14 cellular contexts compared by ENCODE assay signal in the genomic region with DNA sequence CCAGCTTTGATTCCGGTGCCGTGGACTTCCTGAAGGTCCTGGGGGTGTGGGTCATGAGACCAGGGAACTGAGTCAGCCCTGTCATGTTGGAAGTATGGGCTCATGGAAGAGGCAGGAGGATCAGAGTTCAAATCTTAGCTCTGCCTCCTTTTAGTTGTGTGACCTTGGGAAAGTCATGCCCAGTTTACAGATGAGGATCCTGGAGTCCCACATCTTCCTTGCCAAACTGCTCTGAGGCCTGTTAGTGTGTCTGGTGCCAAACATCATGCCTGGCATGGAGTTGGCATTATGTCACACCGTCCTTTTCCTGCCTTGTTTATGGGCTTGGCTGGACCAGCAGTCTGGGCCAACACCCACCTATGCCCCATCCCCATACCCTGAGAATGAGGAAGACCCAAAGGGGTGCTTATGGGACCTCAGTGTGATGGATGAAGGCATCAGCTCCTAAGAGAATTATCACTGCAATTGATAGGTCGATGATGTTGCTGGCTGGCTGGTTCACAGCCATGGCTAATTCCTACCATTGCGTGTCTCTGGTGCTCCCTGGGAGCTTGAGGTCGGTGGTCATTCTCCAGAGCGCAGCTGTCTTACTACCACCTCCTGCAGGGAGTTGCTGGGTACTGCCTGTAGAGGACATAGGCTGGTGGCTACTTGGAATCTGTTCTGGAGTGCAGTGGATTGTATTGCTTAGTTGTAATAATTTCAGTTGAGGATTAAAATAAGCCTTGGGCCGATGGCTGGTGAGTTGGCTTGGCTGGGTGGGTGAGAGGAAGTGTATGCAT.
A peak's percentile ranks its signal among the peaks of the same experiment; 100 is the strongest.
DNase-seq lines count a peak whose midpoint lies in the region; ATAC-seq and TF ChIP-seq lines count a peak whose summit lies in the region.
"Had no signal": no experiment of that assay in that cellular context is flagged by ENCODE, and none has a peak within 500 bp of the region (broad histone marks: within the 10 kb centered on the region; RNA-seq: fewer than 3 reads in every experiment).

No MANE protein-coding gene starts in this region.

- no CpG with 5 or more reads among the region's 8 CpGs for WGBS in H9 (ENCODE audit: extremely low coverage, insufficient read length, low lambda C conversion rate)

- no peak overlapping the region for H4K8ac ChIP-seq in H9 (replicated peaks; ENCODE audit: insufficient read length, low read depth, low read length)

- peaks cover 25% of the 10 kb centered on the region for H3K27me3 ChIP-seq in AG04450 (ENCODE audit: control insufficient read depth, insufficient read depth, low read length)
- H3K27me3 ChIP-seq in H9 (ENCODE audit: insufficient read depth, low read length), result no peaks in the 10 kb centered on the region

- H3K9me3 Mint-ChIP-seq in H9, result no peaks in the 10 kb centered on the region; a peak in 1 of 5 replicates
- H3K9me3 Mint-ChIP-seq: activated naive CD4-positive, alpha-beta T cell treated with anti-CD3 and anti-CD28 coated beads for 36 hours had no signal

- no peak overlapping the region for H2AK5ac ChIP-seq in H9 (ENCODE audit: insufficient read length, low read length)

- H3K4ac ChIP-seq in H9 (ENCODE audit: low read depth, low read length), result no peak overlapping the region

- H3K4me1 ChIP-seq in H9 (ENCODE audit: insufficient read depth, low read length), result no peaks in the 10 kb centered on the region

- no peak overlapping the region for H2BK120ac ChIP-seq in H9 (ENCODE audit: low read depth, low read length, poor library complexity, severe bottlenecking)

- no peaks in the 10 kb centered on the region for H3K36me3 Mint-ChIP-seq in H9 (ENCODE audit: insufficient read depth in 1 of 3, low read depth in 3 of 3)

- H3K4me3 Mint-ChIP-seq in H9, result no peak overlapping the region
- H3K4me3 Mint-ChIP-seq: activated naive CD4-positive, alpha-beta T cell treated with anti-CD3 and anti-CD28 coated beads for 36 hours had no signal

- H3K14ac ChIP-seq in H9 (ENCODE audit: insufficient read depth, low read length), result no peak overlapping the region; the same call in 1 of the 2 replicates

- no peak for ATAC-seq in HG02798 (IDR thresholded peaks at IDR 0.05; ENCODE audit: poor library complexity, unreplicated experiment)
- ATAC-seq in GM18520 (IDR thresholded peaks at IDR 0.05; ENCODE audit: unreplicated experiment), result no peak
- ATAC-seq in Right ventricle myocardium inferior, result no peak
- ATAC-seq: stimulated activated naive CD8-positive, alpha-beta T cell treated with anti-CD3 and anti-CD28 coated beads, Interleukin-15, Interleukin-2, amounts not matched to agents 100 U/mL and 50 U/mL, for 24 hours had no signal

- CTCF ChIA-PET in AG04450 (lab: Charles Lee), result interaction anchor here (0.9 kb wide), 1 partner anchor 14 kb away, joined by 3 read pairs; no protein-coding TSS in a partner anchor

- H3K9me3 ChIP-seq in AG04450 (ENCODE audit: control insufficient read depth, insufficient read depth, low read length) (no peaks in the 10 kb centered on the region), H9 (ENCODE audit: control insufficient read depth, low read depth, low read length) (no peaks in the 10 kb centered on the region)

- H3K4me2 ChIP-seq in H9 (ENCODE audit: insufficient read depth, insufficient read length, low read length), result no peak overlapping the region

- H4K5ac ChIP-seq in H9 (ENCODE audit: insufficient read length, low read depth, low read length), result no peak overlapping the region

- H3K27ac Mint-ChIP-seq in H9, result no peak overlapping the region
- H3K27ac Mint-ChIP-seq: activated naive CD4-positive, alpha-beta T cell treated with anti-CD3 and anti-CD28 coated beads for 36 hours had no signal

- no peak overlapping the region for H2AFZ ChIP-seq in H9 (ENCODE audit: low read length)

- no peak overlapping the region for H2BK20ac ChIP-seq in H9 (ENCODE audit: low read depth, low read length, poor library complexity, severe bottlenecking)

- peak; percentile 33 for TF ChIP-seq CTCF in AG04450 (IDR thresholded peaks at IDR 0.05; ENCODE audit: low read depth, low read length)
- TF ChIP-seq CTCF in H9 (conservative IDR thresholded peaks at IDR 0.05), result peak; percentile 78
- peak; percentile 46 for TF ChIP-seq CTCF in fibroblast of villous mesenchyme (IDR thresholded peaks at IDR 0.05; ENCODE audit: insufficient read depth, low read depth, low read length)

- H3K23me2 ChIP-seq in H9 (ENCODE audit: insufficient read length, low read depth, low read length, poor library complexity, severe bottlenecking), result no peaks in the 10 kb centered on the region

- no peaks in the 10 kb centered on the region for H4K20me1 ChIP-seq in H9 (ENCODE audit: control insufficient read depth, insufficient read depth, insufficient read length)

- peaks cover 0 to 4% of the 10 kb centered on the region in 2 experiments; a peak in 2 of 4 replicates for H3K4me1 Mint-ChIP-seq in H9

- H2BK5ac ChIP-seq in H9 (ENCODE audit: insufficient read length, low read length), result no peak overlapping the region

- H3K56ac ChIP-seq in H9 (ENCODE audit: insufficient read length, low read depth, low read length), result no peak overlapping the region

- intact Hi-C loops in Right ventricle myocardium inferior (cut with DNase I), result no loop called here

- H3K18ac ChIP-seq in H9 (ENCODE audit: insufficient read length, low read depth, low read length), result no peak overlapping the region

- no peak overlapping the region for H2BK12ac ChIP-seq in H9 (ENCODE audit: insufficient read length, low read depth, low read length)

- DNase-seq in AG04450 (ENCODE audit: low read depth, low spot score), result no peak
- DNase-seq in H9, result peak; percentile 78
- peak; percentile 54 for DNase-seq in SK-MEL-5 (ENCODE audit: low read depth, low spot score)
- DNase-seq in fibroblast of villous mesenchyme (ENCODE audit: low read depth), result peak; percentile 29
- DNase-seq in putamen (ENCODE audit: low spot score), result no peak
- DNase-seq in Right ventricle myocardium inferior (ENCODE audit: missing footprints), result no peak
- DNase-seq: activated naive CD4-positive, alpha-beta T cell treated with anti-CD3 and anti-CD28 coated beads for 36 hours; central memory CD4-positive, alpha-beta T cell; NCI-H345; stimulated activated CD4-positive, alpha-beta T cell treated with anti-CD3 and anti-CD28 coated beads, Interleukin-4, amount 100 ng/mL, for 24 hours; stimulated activated naive CD8-positive, alpha-beta T cell treated with anti-CD3 and anti-CD28 coated beads, Interleukin-15, Interleukin-2, amounts not matched to agents 100 U/mL and 50 U/mL, for 24 hours; T-helper 9 cell had no signal

- no peak overlapping the region for H2BK15ac ChIP-seq in H9 (ENCODE audit: low read depth, low read length)

- H3K79me1 ChIP-seq in H9 (ENCODE audit: insufficient read depth, low read depth, low read length, poor library complexity, severe bottlenecking), result no peaks in the 10 kb centered on the region

- no peak overlapping the region for H4K91ac ChIP-seq in H9 (ENCODE audit: insufficient read length, low read depth, low read length)

- H3K27ac ChIP-seq in AG04450 (ENCODE audit: low read depth, low read length), result no peak overlapping the region
- no peak overlapping the region for H3K27ac ChIP-seq in H9 (ENCODE audit: insufficient read length, low read depth, low read length)

- in situ Hi-C loops in SK-MEL-5 (cut with HindIII; ENCODE audit: low pct_unique_long_range_greater_than_20kb, low sequenced_read_pairs), result no loop called here

- no peak overlapping the region for H3T11ph ChIP-seq in H9 (ENCODE audit: low read length)

- H3K4me3 ChIP-seq in AG04450 (ENCODE audit: low read depth, low read length), result no peak overlapping the region
- no peak overlapping the region for H3K4me3 ChIP-seq in fibroblast of villous mesenchyme (ENCODE audit: low read depth, low read length)

- H3K79me2 ChIP-seq in H9 (ENCODE audit: insufficient read depth, low read length), result no peaks in the 10 kb centered on the region

- no peak overlapping the region for H3K9ac ChIP-seq in H9 (ENCODE audit: extremely low read depth, insufficient read length, low read length)

- H3K23ac ChIP-seq in H9 (ENCODE audit: insufficient read length, low read depth, low read length), result no peak overlapping the region

- H3K27me3 Mint-ChIP-seq in H9 (ENCODE audit: low read depth), result peaks cover 51% of the 10 kb centered on the region

- POLR2A ChIA-PET in AG04450 (lab: Yijun Ruan, JAX), result interaction anchor here (1.4 kb wide), 1 partner anchor 35 kb away, joined by 3 read pairs; no protein-coding TSS in a partner anchor

Comparison
In these comparisons a context has a peak if more than half of its experiments do, and no peak if none do; other contexts are left out.
1. DNase-seq: peak in H9 (single experiment), SK-MEL-5 (single experiment) and fibroblast of villous mesenchyme (single experiment); none in AG04450 (single experiment), putamen (single experiment) and Right ventricle myocardium inferior (single experiment).
2. Peak in every context shown above with its lines, with median percentiles within 50 percentile points of each other: CTCF ChIP-seq.